7 cellular contexts compared by ENCODE assay signal in genomic region chr6:37194886-37195285, GRCh38. TPM values are rescaled to one million over a fixed set of nuclear protein-coding genes. Genes with fewer than 3 reads are reported as not detected.
A peak's percentile ranks its signal among the peaks of the same experiment; 100 is the strongest.
DNase-seq lines count a peak whose midpoint lies in the region; ATAC-seq and TF ChIP-seq lines count a peak whose summit lies in the region.
"Not testable (repeated sequence)": the region's sequence is repeated elsewhere in the genome, so short reads cannot be mapped to it uniquely, and the experiment has no call there.

No MANE protein-coding gene starts in this region.

- CTCF ChIA-PET in T-cell (lab: Charles Lee) = interaction anchor here in 1 of 2 donors (1.3 kb wide), 1 partner anchor 177 kb away, joined by 3 read pairs; no protein-coding TSS in a partner anchor
- CTCF ChIA-PET in activated CD8-positive, alpha-beta memory T cell treated with anti-CD3 and anti-CD28 coated beads, Interleukin-2, amount 10 ng/mL, durations not matched to agents 7 days and 5 days (lab: Charles Lee) = interaction anchor here (0.8 to 2.8 kb wide), 11 partner anchors 8 to 176 kb away, joined by 3 to 19 read pairs (median 8); partner anchors contain the start of gene PIM1
- CTCF ChIA-PET in activated naive CD4-positive, alpha-beta T cell treated with anti-CD3 and anti-CD28 coated beads for 36 hours (lab: Charles Lee) = interaction anchor here (1.0 to 2.1 kb wide), 8 partner anchors 8 to 176 kb away, joined by 3 to 9 read pairs (median 6); no protein-coding TSS in a partner anchor

- peaks cover 5 to 24% (median 14%) of the 10 kb centered on the region in 4 donors for H3K4me1 Mint-ChIP-seq in CD4-positive, CD25-positive, alpha-beta regulatory T cell
- H3K4me1 Mint-ChIP-seq in T-cell = peaks cover 23 to 38% (median 32%) of the 10 kb centered on the region in 3 donors
- H3K4me1 Mint-ChIP-seq in activated CD4-positive, alpha-beta T cell treated with anti-CD3 and anti-CD28 coated beads, Interleukin-2, amount 10 ng/mL, durations not matched to agents 24 days and 14 days = peaks cover 33% of the 10 kb centered on the region
- H3K4me1 Mint-ChIP-seq in activated CD8-positive, alpha-beta memory T cell treated with anti-CD3 and anti-CD28 coated beads, Interleukin-2, amount 10 ng/mL, durations not matched to agents 7 days and 5 days = peaks cover 35% of the 10 kb centered on the region
- peaks cover 41% of the 10 kb centered on the region for H3K4me1 Mint-ChIP-seq in activated naive CD4-positive, alpha-beta T cell treated with anti-CD3 and anti-CD28 coated beads for 36 hours (ENCODE audit: low read depth)
- peaks cover 23% of the 10 kb centered on the region for H3K4me1 Mint-ChIP-seq in activated naive CD8-positive, alpha-beta T cell treated with anti-CD3 and anti-CD28 coated beads, Interleukin-2, amount 10 ng/mL, durations not matched to agents 7 days and 5 days
- peaks cover 28 to 34% of the 10 kb centered on the region in 2 donors for H3K4me1 Mint-ChIP-seq in natural killer cell

- not testable (repeated sequence) for H3K36me3 ChIP-seq in CD4-positive, CD25-positive, alpha-beta regulatory T cell (ENCODE audit: control insufficient read depth, insufficient read depth, low read length)

- ATAC-seq in CD4-positive, CD25-positive, alpha-beta regulatory T cell (ENCODE audit: low read depth in 2 of 2); T-cell (replicated peaks in 1 of 4): not testable (repeated sequence)
- ATAC-seq in activated CD8-positive, alpha-beta memory T cell treated with anti-CD3 and anti-CD28 coated beads, Interleukin-2, amount 10 ng/mL, durations not matched to agents 7 days and 5 days = peak; percentile 63
- peak; percentile 48 for ATAC-seq in activated naive CD8-positive, alpha-beta T cell treated with anti-CD3 and anti-CD28 coated beads, Interleukin-2, amount 10 ng/mL, durations not matched to agents 7 days and 5 days (ENCODE audit: low read depth)
- peak in 2 of 3 donors; percentile 34 to 41 for ATAC-seq in natural killer cell

- not testable (repeated sequence) for H3K9me3 ChIP-seq in CD4-positive, CD25-positive, alpha-beta regulatory T cell (ENCODE audit: control insufficient read depth in 2 of 2, low read length in 2 of 2)

- H3K27me3 Mint-ChIP-seq in CD4-positive, CD25-positive, alpha-beta regulatory T cell; T-cell; activated CD4-positive, alpha-beta T cell treated with anti-CD3 and anti-CD28 coated beads, Interleukin-2, amount 10 ng/mL, durations not matched to agents 24 days and 14 days; activated CD8-positive, alpha-beta memory T cell treated with anti-CD3 and anti-CD28 coated beads, Interleukin-2, amount 10 ng/mL, durations not matched to agents 7 days and 5 days; activated naive CD4-positive, alpha-beta T cell treated with anti-CD3 and anti-CD28 coated beads for 36 hours (ENCODE audit: low read depth); activated naive CD8-positive, alpha-beta T cell treated with anti-CD3 and anti-CD28 coated beads, Interleukin-2, amount 10 ng/mL, durations not matched to agents 7 days and 5 days; natural killer cell (ENCODE audit: low read depth in 2 of 2): not testable (repeated sequence)

- not testable (repeated sequence) for H3K9me3 Mint-ChIP-seq in CD4-positive, CD25-positive, alpha-beta regulatory T cell; T-cell; activated CD4-positive, alpha-beta T cell treated with anti-CD3 and anti-CD28 coated beads, Interleukin-2, amount 10 ng/mL, durations not matched to agents 24 days and 14 days; activated CD8-positive, alpha-beta memory T cell treated with anti-CD3 and anti-CD28 coated beads, Interleukin-2, amount 10 ng/mL, durations not matched to agents 7 days and 5 days (ENCODE audit: low read depth); activated naive CD4-positive, alpha-beta T cell treated with anti-CD3 and anti-CD28 coated beads for 36 hours; activated naive CD8-positive, alpha-beta T cell treated with anti-CD3 and anti-CD28 coated beads, Interleukin-2, amount 10 ng/mL, durations not matched to agents 7 days and 5 days; natural killer cell

- H3K27ac Mint-ChIP-seq in CD4-positive, CD25-positive, alpha-beta regulatory T cell = peak overlapping the region in 2 of 3 donors; percentile 59 to 78
- peak overlapping the region; percentile 14 to 16 for H3K27ac Mint-ChIP-seq in T-cell
- peak overlapping the region; percentile 92 for H3K27ac Mint-ChIP-seq in activated CD4-positive, alpha-beta T cell treated with anti-CD3 and anti-CD28 coated beads, Interleukin-2, amount 10 ng/mL, durations not matched to agents 24 days and 14 days
- H3K27ac Mint-ChIP-seq in activated CD8-positive, alpha-beta memory T cell treated with anti-CD3 and anti-CD28 coated beads, Interleukin-2, amount 10 ng/mL, durations not matched to agents 7 days and 5 days = peak overlapping the region; percentile 17
- H3K27ac Mint-ChIP-seq in activated naive CD4-positive, alpha-beta T cell treated with anti-CD3 and anti-CD28 coated beads for 36 hours = peak overlapping the region; percentile 42
- peak overlapping the region; percentile 53 for H3K27ac Mint-ChIP-seq in activated naive CD8-positive, alpha-beta T cell treated with anti-CD3 and anti-CD28 coated beads, Interleukin-2, amount 10 ng/mL, durations not matched to agents 7 days and 5 days
- peak overlapping the region; percentile 48 to 54 for H3K27ac Mint-ChIP-seq in natural killer cell

- H3K4me3 ChIP-seq in CD4-positive, CD25-positive, alpha-beta regulatory T cell (ENCODE audit: low read depth, low read length) = not testable (repeated sequence)

- intact Hi-C loops in activated CD4-positive, alpha-beta T cell treated with anti-CD3 and anti-CD28 coated beads, Interleukin-2, amount 10 ng/mL, durations not matched to agents 24 days and 14 days (cut with micrococcal nuclease) = loop anchor here (5.0 kb wide), 1 partner anchor 47 kb away; no protein-coding TSS in a partner anchor
- intact Hi-C loops in activated naive CD4-positive, alpha-beta T cell treated with anti-CD3 and anti-CD28 coated beads for 36 hours (cut with micrococcal nuclease); natural killer cell (cut with micrococcal nuclease): not testable (repeated sequence)

- not testable (repeated sequence) for H3K27ac ChIP-seq in CD4-positive, CD25-positive, alpha-beta regulatory T cell (ENCODE audit: insufficient read depth, low read length, poor library complexity, severe bottlenecking)

- POLR2A ChIA-PET in T-cell (lab: Charles Lee) = interaction anchor here (0.6 kb wide), 2 partner anchors 34 to 49 kb away, joined by 8 read pairs; no protein-coding TSS in a partner anchor
- POLR2A ChIA-PET in activated naive CD8-positive, alpha-beta T cell treated with anti-CD3 and anti-CD28 coated beads, Interleukin-2, amount 10 ng/mL, durations not matched to agents 7 days and 5 days (lab: Charles Lee) = interaction anchor here (0.6 to 9.4 kb wide), 4 partner anchors 19 to 177 kb away, joined by 3 to 315 read pairs (median 6); partner anchors contain the start of gene PIM1

- H3K36me3 Mint-ChIP-seq in CD4-positive, CD25-positive, alpha-beta regulatory T cell; T-cell; activated CD4-positive, alpha-beta T cell treated with anti-CD3 and anti-CD28 coated beads, Interleukin-2, amount 10 ng/mL, durations not matched to agents 24 days and 14 days (ENCODE audit: low read depth); activated CD8-positive, alpha-beta memory T cell treated with anti-CD3 and anti-CD28 coated beads, Interleukin-2, amount 10 ng/mL, durations not matched to agents 7 days and 5 days; activated naive CD4-positive, alpha-beta T cell treated with anti-CD3 and anti-CD28 coated beads for 36 hours (ENCODE audit: low read depth); activated naive CD8-positive, alpha-beta T cell treated with anti-CD3 and anti-CD28 coated beads, Interleukin-2, amount 10 ng/mL, durations not matched to agents 7 days and 5 days; natural killer cell: not testable (repeated sequence)

- not testable (repeated sequence) for H3K27me3 ChIP-seq in CD4-positive, CD25-positive, alpha-beta regulatory T cell (ENCODE audit: control insufficient read depth, insufficient read depth, low read length)

- H3K4me1 ChIP-seq in CD4-positive, CD25-positive, alpha-beta regulatory T cell (ENCODE audit: control insufficient read depth, insufficient read depth, low read length, poor library complexity, severe bottlenecking) = not testable (repeated sequence)

- not testable (repeated sequence) for TF ChIP-seq CTCF in natural killer cell (IDR thresholded peaks at IDR 0.05)

- peak in 1 of 3 donors; percentile 71 for DNase-seq in CD4-positive, CD25-positive, alpha-beta regulatory T cell
- not testable (repeated sequence) for DNase-seq in T-cell; activated CD4-positive, alpha-beta T cell treated with anti-CD3 and anti-CD28 coated beads, Interleukin-2, amount 10 ng/mL, durations not matched to agents 24 days and 14 days; activated CD8-positive, alpha-beta memory T cell treated with anti-CD3 and anti-CD28 coated beads, Interleukin-2, amount 10 ng/mL, durations not matched to agents 7 days and 5 days; activated naive CD4-positive, alpha-beta T cell treated with anti-CD3 and anti-CD28 coated beads for 36 hours; activated naive CD8-positive, alpha-beta T cell treated with anti-CD3 and anti-CD28 coated beads, Interleukin-2, amount 10 ng/mL, durations not matched to agents 7 days and 5 days; natural killer cell

- peak overlapping the region in 1 of 4 donors; percentile 14 for H3K4me3 Mint-ChIP-seq in CD4-positive, CD25-positive, alpha-beta regulatory T cell
- H3K4me3 Mint-ChIP-seq in T-cell; activated CD8-positive, alpha-beta memory T cell treated with anti-CD3 and anti-CD28 coated beads, Interleukin-2, amount 10 ng/mL, durations not matched to agents 7 days and 5 days; activated naive CD4-positive, alpha-beta T cell treated with anti-CD3 and anti-CD28 coated beads for 36 hours; activated naive CD8-positive, alpha-beta T cell treated with anti-CD3 and anti-CD28 coated beads, Interleukin-2, amount 10 ng/mL, durations not matched to agents 7 days and 5 days: not testable (repeated sequence)
- peak overlapping the region; percentile 43 for H3K4me3 Mint-ChIP-seq in activated CD4-positive, alpha-beta T cell treated with anti-CD3 and anti-CD28 coated beads, Interleukin-2, amount 10 ng/mL, durations not matched to agents 24 days and 14 days
- H3K4me3 Mint-ChIP-seq in natural killer cell = peak overlapping the region; percentile 38

RNA-seq across cellular contexts. Expression of gene PIM1, which starts 24.9 kb away (rescaled TPM):
- total RNA-seq in CD4-positive, CD25-positive, alpha-beta regulatory T cell = 161 TPM
- polyA plus RNA-seq in CD4-positive, CD25-positive, alpha-beta regulatory T cell = 100 to 1,000 TPM; 105 to 149 (median 127) TPM
- 100 to 1,000 TPM; 225 to 334 (median 313) TPM for total RNA-seq in T-cell
- total RNA-seq in activated CD4-positive, alpha-beta T cell treated with anti-CD3 and anti-CD28 coated beads, Interleukin-2, amount 10 ng/mL, durations not matched to agents 24 days and 14 days = 153 and 158 TPM in 2 replicates
- total RNA-seq in activated CD8-positive, alpha-beta memory T cell treated with anti-CD3 and anti-CD28 coated beads, Interleukin-2, amount 10 ng/mL, durations not matched to agents 7 days and 5 days = 100 to 1,000 TPM; 361 to 464 TPM
- total RNA-seq in activated naive CD4-positive, alpha-beta T cell treated with anti-CD3 and anti-CD28 coated beads for 36 hours = 100 to 1,000 TPM; 226 to 227 TPM
- 100 to 1,000 TPM; 428 to 445 TPM for total RNA-seq in activated naive CD8-positive, alpha-beta T cell treated with anti-CD3 and anti-CD28 coated beads, Interleukin-2, amount 10 ng/mL, durations not matched to agents 7 days and 5 days
- total RNA-seq in natural killer cell = 100 to 1,000 TPM; 188 to 242 (median 215) TPM

Comparison
In these comparisons a context has a peak if more than half of its experiments do, and no peak if none do; other contexts are left out.
1. H3K27ac Mint-ChIP-seq: peak in every context shown above with its lines; median percentile 92 in activated CD4-positive, alpha-beta T cell treated with anti-CD3 and anti-CD28 coated beads, Interleukin-2, amount 10 ng/mL, durations not matched to agents 24 days and 14 days; 68 in CD4-positive, CD25-positive, alpha-beta regulatory T cell; 53 in activated naive CD8-positive, alpha-beta T cell treated with anti-CD3 and anti-CD28 coated beads, Interleukin-2, amount 10 ng/mL, durations not matched to agents 7 days and 5 days; 51 in natural killer cell; 42 in activated naive CD4-positive, alpha-beta T cell treated with anti-CD3 and anti-CD28 coated beads for 36 hours; 17 in activated CD8-positive, alpha-beta memory T cell treated with anti-CD3 and anti-CD28 coated beads, Interleukin-2, amount 10 ng/mL, durations not matched to agents 7 days and 5 days; 15 in T-cell.